ENCODE assay signal across 27 cellular contexts in the genomic region with DNA sequence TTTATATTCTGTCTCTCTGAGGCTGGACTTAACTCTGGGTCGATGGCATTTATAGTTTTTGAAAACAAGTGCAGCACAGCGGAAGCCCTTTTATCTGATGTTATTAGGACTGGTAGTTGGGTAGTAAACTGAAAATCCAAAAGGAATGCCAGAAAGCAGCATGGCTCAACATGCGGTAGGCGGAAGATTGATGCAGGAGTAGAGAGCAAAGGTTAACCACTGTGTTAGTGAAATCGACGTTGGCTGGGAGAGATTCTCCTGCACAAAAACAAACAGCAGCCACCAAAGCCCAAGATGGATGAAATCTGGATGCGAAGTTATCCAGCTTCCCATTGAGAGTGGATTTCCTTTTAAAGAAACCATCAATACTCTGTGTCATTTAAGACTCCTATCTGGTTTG. TPM values are rescaled to one million over a fixed set of nuclear protein-coding genes. Genes with fewer than 3 reads are reported as not detected.
"Had no signal": no experiment of that assay in that cellular context is flagged by ENCODE, and none has a peak within 500 bp of the region (broad histone marks: within the 10 kb centered on the region; RNA-seq: fewer than 3 reads in every experiment).

No MANE protein-coding gene starts in this region.

- H3K36me3 ChIP-seq: left lung, ovary, right atrium auricular region, spleen, suprapubic skin, thoracic aorta, upper lobe of right lung had no signal

- FAIRE-seq: islet of Langerhans, kidney, urothelium cell line had no signal

- H3K27ac ChIP-seq: left lung, ovary, right atrium auricular region, skin epidermis, spleen, suprapubic skin, thoracic aorta, tibial artery, upper lobe of right lung had no signal

- H3K27me3 ChIP-seq: ovary, right atrium auricular region had no signal

- H3K4me1 ChIP-seq: left lung, right atrium auricular region, spleen, tibial artery, upper lobe of right lung had no signal

- H3K4me3 Mint-ChIP-seq: immature natural killer cell; mesothelial cell of epicardium; naive thymus-derived CD4-positive, alpha-beta T cell; natural killer cell treated with Interleukin-12 subunit alpha and Interleukin-12 subunit beta and Interleukin-15 and Interleukin-18, amount 100 ng/mL, for 72 hours; stimulated activated effector memory CD8-positive, alpha-beta T cell treated with anti-CD3 and anti-CD28 coated beads, Interleukin-12 subunit alpha, Interleukin-12 subunit beta, amount 100 ng/mL, for 72 hours; stimulated activated naive CD8-positive, alpha-beta T cell treated with anti-CD3 and anti-CD28 coated beads, Interleukin-15, Interleukin-2, amounts not matched to agents 100 ng/mL and 50 ng/mL, for 24 hours had no signal

- DNase-seq: hypothalamus; immature natural killer cell; kidney; left lung; mesendoderm; naive thymus-derived CD4-positive, alpha-beta T cell; ovary; stimulated activated CD4-positive, alpha-beta T cell treated with anti-CD3 and anti-CD28 coated beads, Interleukin-4, amount 100 ng/mL, for 24 hours; stimulated activated naive CD4-positive, alpha-beta T cell; tibial artery; trophoblast cell; upper lobe of right lung had no signal

- H3K4me3 ChIP-seq: left lung, lung, ovary, right atrium auricular region, skin epidermis, spleen, suprapubic skin, thoracic aorta, tibial artery, upper lobe of right lung had no signal

- H3K9me3 ChIP-seq: left lung, ovary, right atrium auricular region, spleen, suprapubic skin, thoracic aorta, tibial artery, upper lobe of right lung had no signal

- H3K9me3 Mint-ChIP-seq: natural killer cell treated with Interleukin-12 subunit alpha and Interleukin-12 subunit beta and Interleukin-15 and Interleukin-18, amount 100 ng/mL, for 72 hours; stimulated activated effector memory CD8-positive, alpha-beta T cell treated with anti-CD3 and anti-CD28 coated beads, Interleukin-12 subunit alpha, Interleukin-12 subunit beta, amount 100 ng/mL, for 72 hours; stimulated activated naive CD8-positive, alpha-beta T cell treated with anti-CD3 and anti-CD28 coated beads, Interleukin-15, Interleukin-2, amounts not matched to agents 100 ng/mL and 50 ng/mL, for 24 hours had no signal

- H3K4me1 Mint-ChIP-seq: immature natural killer cell; mesothelial cell of epicardium; naive thymus-derived CD4-positive, alpha-beta T cell; stimulated activated effector memory CD8-positive, alpha-beta T cell treated with anti-CD3 and anti-CD28 coated beads, Interleukin-12 subunit alpha, Interleukin-12 subunit beta, amount 100 ng/mL, for 72 hours had no signal

- H3K27ac Mint-ChIP-seq: immature natural killer cell; mesothelial cell of epicardium; naive thymus-derived CD4-positive, alpha-beta T cell; natural killer cell treated with Interleukin-12 subunit alpha and Interleukin-12 subunit beta and Interleukin-15 and Interleukin-18, amount 100 ng/mL, for 72 hours; progenitor cell of endocrine pancreas; stimulated activated effector memory CD8-positive, alpha-beta T cell treated with anti-CD3 and anti-CD28 coated beads, Interleukin-12 subunit alpha, Interleukin-12 subunit beta, amount 100 ng/mL, for 72 hours; stimulated activated naive CD8-positive, alpha-beta T cell treated with anti-CD3 and anti-CD28 coated beads, Interleukin-15, Interleukin-2, amounts not matched to agents 100 ng/mL and 50 ng/mL, for 24 hours had no signal

- H3K36me3 Mint-ChIP-seq: immature natural killer cell; mesothelial cell of epicardium; naive thymus-derived CD4-positive, alpha-beta T cell; natural killer cell treated with Interleukin-12 subunit alpha and Interleukin-12 subunit beta and Interleukin-15 and Interleukin-18, amount 100 ng/mL, for 72 hours; stimulated activated effector memory CD8-positive, alpha-beta T cell treated with anti-CD3 and anti-CD28 coated beads, Interleukin-12 subunit alpha, Interleukin-12 subunit beta, amount 100 ng/mL, for 72 hours had no signal

RNA-seq across cellular contexts. Expression of gene EMX2, which starts 54.5 kb away (rescaled TPM):
- total RNA-seq: left lung; myocyte; naive thymus-derived CD4-positive, alpha-beta T cell; natural killer cell treated with Interleukin-12 subunit alpha and Interleukin-12 subunit beta and Interleukin-15 and Interleukin-18, amount 100 ng/mL, for 72 hours; progenitor cell of endocrine pancreas; pulmonary artery endothelial cell; spleen; thoracic aorta; upper lobe of right lung had no signal
- polyA plus RNA-seq: immature natural killer cell; lung; naive thymus-derived CD4-positive, alpha-beta T cell had no signal
